Comparison of ENCODE assay signal across 16 cellular contexts in genomic region chr5:171840066-171840465, GRCh38. TPM values are rescaled to one million over a fixed set of nuclear protein-coding genes. Genes with fewer than 3 reads are reported as not detected.
DNase-seq lines count a peak whose midpoint lies in the region; ATAC-seq and TF ChIP-seq lines count a peak whose summit lies in the region.
"Had no signal": no experiment of that assay in that cellular context is flagged by ENCODE, and none has a peak within 500 bp of the region (broad histone marks: within the 10 kb centered on the region; RNA-seq: fewer than 3 reads in every experiment).

No MANE protein-coding gene starts in this region.

- no peak overlapping the region for H3K27ac Mint-ChIP-seq in stimulated activated naive CD8-positive, alpha-beta T cell treated with anti-CD3 and anti-CD28 coated beads, Interleukin-15, amount 100 ng/mL, for 72 hours

- H3K4me1 Mint-ChIP-seq in stimulated activated naive CD8-positive, alpha-beta T cell treated with anti-CD3 and anti-CD28 coated beads, Interleukin-15, amount 100 ng/mL, for 72 hours, result peaks cover 9% of the 10 kb centered on the region

- no peak for TF ChIP-seq CTCF in mucosa of descending colon (IDR thresholded peaks at IDR 0.05)

- H3K4me3 Mint-ChIP-seq in stimulated activated naive CD8-positive, alpha-beta T cell treated with anti-CD3 and anti-CD28 coated beads, Interleukin-15, amount 100 ng/mL, for 72 hours, result no peak overlapping the region
- H3K4me3 Mint-ChIP-seq: naive thymus-derived CD8-positive, alpha-beta T cell had no signal

- intact Hi-C loops in mucosa of descending colon (cut with DNase I, micrococcal nuclease), result no loop called here

- no peaks in the 10 kb centered on the region for H3K9me3 ChIP-seq in SJCRH30 (replicated peaks)
- H3K9me3 ChIP-seq in mucosa of descending colon, result no peaks in the 10 kb centered on the region
- H3K9me3 ChIP-seq: heart left ventricle, left lung, sigmoid colon had no signal

- no peak for DNase-seq in stimulated activated naive CD8-positive, alpha-beta T cell treated with anti-CD3 and anti-CD28 coated beads, Interleukin-15, Interleukin-2, amounts not matched to agents 100 U/mL and 50 U/mL, for 24 hours
- DNase-seq in stimulated activated naive CD8-positive, alpha-beta T cell treated with anti-CD3 and anti-CD28 coated beads, Interleukin-15, amount 100 ng/mL, for 72 hours, result no peak
- DNase-seq in NAMALWA (ENCODE audit: low spot score), result peak; percentile 65
- peak; percentile 48 to 70 for DNase-seq in SJCRH30
- DNase-seq in mucosa of descending colon, result no peak
- DNase-seq in stimulated activated CD4-positive, alpha-beta T cell treated with anti-CD3 and anti-CD28 coated beads, Interleukin-4, amount 100 ng/mL, for 24 hours, result no peak
- DNase-seq in putamen (ENCODE audit: low spot score), result no peak
- DNase-seq: cerebellar nuclear complex; heart left ventricle; naive thymus-derived CD8-positive, alpha-beta T cell; sigmoid colon had no signal

- H3K27me3 Mint-ChIP-seq in stimulated activated naive CD8-positive, alpha-beta T cell treated with anti-CD3 and anti-CD28 coated beads, Interleukin-15, amount 100 ng/mL, for 72 hours, result no peaks in the 10 kb centered on the region
- H3K27me3 Mint-ChIP-seq: naive thymus-derived CD8-positive, alpha-beta T cell had no signal

- H3K27me3 ChIP-seq in SJCRH30, result no peaks in the 10 kb centered on the region
- H3K27me3 ChIP-seq: heart left ventricle, left lung, sigmoid colon had no signal

- peak; percentile 51 for ATAC-seq in stimulated activated naive CD8-positive, alpha-beta T cell treated with anti-CD3 and anti-CD28 coated beads, Interleukin-15, Interleukin-2, amounts not matched to agents 100 U/mL and 50 U/mL, for 24 hours
- no peak for ATAC-seq in stimulated activated naive CD8-positive, alpha-beta T cell treated with anti-CD3 and anti-CD28 coated beads, Interleukin-15, amount 100 ng/mL, for 72 hours
- ATAC-seq in mucosa of descending colon, result no peak
- ATAC-seq in GM18517 (IDR thresholded peaks at IDR 0.05; ENCODE audit: unreplicated experiment), result no peak
- ATAC-seq: heart left ventricle; naive thymus-derived CD8-positive, alpha-beta T cell; Right ventricle myocardium inferior had no signal

- no peak overlapping the region for H3K4me3 ChIP-seq in SJCRH30
- no peak overlapping the region for H3K4me3 ChIP-seq in mucosa of descending colon
- H3K4me3 ChIP-seq: heart left ventricle, left lung, sigmoid colon had no signal

- H3K4me1 ChIP-seq in SJCRH30 (no peaks in the 10 kb centered on the region), mucosa of descending colon (ENCODE audit: low read depth) (no peaks in the 10 kb centered on the region)
- H3K4me1 ChIP-seq: sigmoid colon had no signal

- no peaks in the 10 kb centered on the region for H3K9me3 Mint-ChIP-seq in stimulated activated naive CD8-positive, alpha-beta T cell treated with anti-CD3 and anti-CD28 coated beads, Interleukin-15, amount 100 ng/mL, for 72 hours

- H3K36me3 ChIP-seq in SJCRH30 (no peaks in the 10 kb centered on the region), mucosa of descending colon (ENCODE audit: low read depth) (no peaks in the 10 kb centered on the region)
- H3K36me3 ChIP-seq: heart left ventricle, left lung, sigmoid colon had no signal

- no peak overlapping the region for H3K27ac ChIP-seq in SJCRH30
- H3K27ac ChIP-seq: C4-2B, heart left ventricle, sigmoid colon had no signal

RNA-seq across cellular contexts. Expression of gene SMIM23, which starts 54.4 kb away (rescaled TPM):
- total RNA-seq in SJCRH30 (2014; rRNA removed; shearing (Covaris generic)), result not detected in 2 replicates
- total RNA-seq in mucosa of descending colon, result not detected
- total RNA-seq: heart left ventricle; left lung; naive thymus-derived CD8-positive, alpha-beta T cell; Right ventricle myocardium inferior; sigmoid colon; subcutaneous adipose tissue had no signal

Comparison
In these comparisons a context has a peak if more than half of its experiments do, and no peak if none do; other contexts are left out.
1. DNase-seq: peak in NAMALWA (single experiment) and SJCRH30 (2 of 2); none in stimulated activated naive CD8-positive, alpha-beta T cell treated with anti-CD3 and anti-CD28 coated beads, Interleukin-15, Interleukin-2, amounts not matched to agents 100 U/mL and 50 U/mL, for 24 hours (single experiment), stimulated activated naive CD8-positive, alpha-beta T cell treated with anti-CD3 and anti-CD28 coated beads, Interleukin-15, amount 100 ng/mL, for 72 hours (0 of 2), mucosa of descending colon (0 of 3), stimulated activated CD4-positive, alpha-beta T cell treated with anti-CD3 and anti-CD28 coated beads, Interleukin-4, amount 100 ng/mL, for 24 hours (single experiment) and putamen (single experiment).